In genomic region chr11:119094816-119095065, GRCh38 we compare ENCODE assay signal across 8 cellular contexts. TPM values are rescaled to one million over a fixed set of nuclear protein-coding genes. Genes with fewer than 3 reads are reported as not detected.
A peak's percentile ranks its signal among the peaks of the same experiment; 100 is the strongest.
DNase-seq lines count a peak whose midpoint lies in the region; ATAC-seq and TF ChIP-seq lines count a peak whose summit lies in the region.

No MANE protein-coding gene starts in this region.

- H3K9ac ChIP-seq in SU-DHL-6 (ENCODE audit: low read length), result peak overlapping the region; percentile 98
- H3K9ac ChIP-seq in duodenal mucosa (ENCODE audit: low read depth in 1 of 2, low read length in 2 of 2), result peak overlapping the region; percentile 80 to 84

- H3K9me3 ChIP-seq in SU-DHL-6 (ENCODE audit: insufficient read depth, low read length) (no peaks in the 10 kb centered on the region), duodenal mucosa (ENCODE audit: control insufficient read depth in 1 of 2, low read length in 2 of 2) (no peaks in the 10 kb centered on the region), lower lobe of right lung (no peaks in the 10 kb centered on the region)

- intact Hi-C loops in Calu3 (cut with micrococcal nuclease; ENCODE audit: unreplicated experiment), result no loop called here
- intact Hi-C loops in lower lobe of right lung (cut with DNase I), result no loop called here

- H2AFZ ChIP-seq in SU-DHL-6 (ENCODE audit: low read depth, low read length, severe bottlenecking), result no peak overlapping the region

- H3K27me3 Mint-ChIP-seq in Calu3 (ENCODE audit: unreplicated experiment), result no peaks in the 10 kb centered on the region
- H3K27me3 Mint-ChIP-seq in stimulated activated naive CD8-positive, alpha-beta T cell treated with anti-CD3 and anti-CD28 coated beads, Interleukin-15, amount 100 ng/mL, for 72 hours, result no peaks in the 10 kb centered on the region

- H3K4me2 ChIP-seq in SU-DHL-6 (ENCODE audit: low read depth, low read length, poor library complexity, severe bottlenecking), result peak overlapping the region; percentile 94

- H3K36me3 Mint-ChIP-seq in Calu3 (ENCODE audit: insufficient read depth, unreplicated experiment), result peaks cover 49% of the 10 kb centered on the region

- peak overlapping the region; percentile 91 for H3K4me3 Mint-ChIP-seq in Calu3 (ENCODE audit: low read depth, unreplicated experiment)
- peak overlapping the region; percentile 89 to 94 for H3K4me3 Mint-ChIP-seq in stimulated activated naive CD8-positive, alpha-beta T cell treated with anti-CD3 and anti-CD28 coated beads, Interleukin-15, amount 100 ng/mL, for 72 hours

- peaks cover 72% of the 10 kb centered on the region for H3F3A ChIP-seq in SU-DHL-6 (ENCODE audit: insufficient read depth)

- no peaks in the 10 kb centered on the region for H3K4me1 Mint-ChIP-seq in Calu3 (ENCODE audit: low read depth, unreplicated experiment)
- peaks cover 66% of the 10 kb centered on the region for H3K4me1 Mint-ChIP-seq in stimulated activated naive CD8-positive, alpha-beta T cell treated with anti-CD3 and anti-CD28 coated beads, Interleukin-15, amount 100 ng/mL, for 72 hours

- CTCF ChIA-PET in Calu3 (lab: Charles Lee), result interaction anchor here (1.0 to 1.5 kb wide), 3 partner anchors 10 to 102 kb away, joined by 3 to 5 read pairs (median 3); partner anchors contain the start of genes HMBS and VPS11

- H3K4me3 ChIP-seq in SU-DHL-6 (ENCODE audit: insufficient read depth, low read length, poor library complexity, severe bottlenecking) (peak overlapping the region; percentile 76), duodenal mucosa (ENCODE audit: low read depth in 1 of 2, low read length in 2 of 2) (peak overlapping the region; percentile 79 to 85), lower lobe of right lung (peak overlapping the region; percentile 87)

- H3K27ac ChIP-seq in SU-DHL-6 (ENCODE audit: low read depth, low read length) (peak overlapping the region; percentile 89), duodenal mucosa (ENCODE audit: low read depth, low read length) (peak overlapping the region; percentile 81), lower lobe of right lung (peak overlapping the region; percentile 94)

- H3K36me3 ChIP-seq in SU-DHL-6 (ENCODE audit: low read length) (peaks cover 28% of the 10 kb centered on the region), duodenal mucosa (ENCODE audit: control insufficient read depth in 1 of 2, insufficient read depth in 2 of 2, low read length in 2 of 2) (peaks cover 12 to 36% of the 10 kb centered on the region in 2 donors), lower lobe of right lung (peaks cover 38% of the 10 kb centered on the region)

- peak overlapping the region; percentile 90 for H3K27ac Mint-ChIP-seq in Calu3 (ENCODE audit: unreplicated experiment)
- peak overlapping the region; percentile 93 to 100 for H3K27ac Mint-ChIP-seq in stimulated activated naive CD8-positive, alpha-beta T cell treated with anti-CD3 and anti-CD28 coated beads, Interleukin-15, amount 100 ng/mL, for 72 hours

- H3K27me3 ChIP-seq in SU-DHL-6 (ENCODE audit: low read length), result no peaks in the 10 kb centered on the region
- H3K27me3 ChIP-seq in duodenal mucosa (ENCODE audit: control insufficient read depth in 1 of 2, insufficient read depth in 2 of 2, low read length in 2 of 2), result no peaks in the 10 kb centered on the region
- no peaks in the 10 kb centered on the region for H3K27me3 ChIP-seq in lower lobe of right lung (ENCODE audit: low read depth)

- H3K4me1 ChIP-seq in duodenal mucosa (ENCODE audit: control insufficient read depth in 1 of 2, insufficient read depth in 2 of 2, low read length in 2 of 2) (peaks cover 17 to 20% of the 10 kb centered on the region in 2 donors), lower lobe of right lung (peaks cover 23% of the 10 kb centered on the region)

- H3K9me2 ChIP-seq in SU-DHL-6 (replicated peaks; ENCODE audit: insufficient read depth, low read length), result no peaks in the 10 kb centered on the region

- ATAC-seq in GM19023 (IDR thresholded peaks at IDR 0.05; ENCODE audit: unreplicated experiment), result peak; percentile 45
- ATAC-seq in HG03135 (IDR thresholded peaks at IDR 0.05; ENCODE audit: unreplicated experiment), result peak; percentile 29
- ATAC-seq in lower lobe of right lung, result peak; percentile 92 to 93
- peak; percentile 49 for ATAC-seq in stimulated activated naive CD8-positive, alpha-beta T cell treated with anti-CD3 and anti-CD28 coated beads, Interleukin-15, amount 100 ng/mL, for 72 hours

- H3K79me2 ChIP-seq in SU-DHL-6 (ENCODE audit: insufficient read depth, low read length), result peaks cover 24% of the 10 kb centered on the region

- no TSS peak for BruUV-seq in Calu3 (replicated peaks; lab: Mats Ljungman, UMichigan)

- no peaks in the 10 kb centered on the region for H3K9me3 Mint-ChIP-seq in Calu3 (ENCODE audit: low read depth, unreplicated experiment)
- H3K9me3 Mint-ChIP-seq in stimulated activated naive CD8-positive, alpha-beta T cell treated with anti-CD3 and anti-CD28 coated beads, Interleukin-15, amount 100 ng/mL, for 72 hours, result no peaks in the 10 kb centered on the region

- TF ChIP-seq CTCF in Calu3 (IDR thresholded peaks at IDR 0.05; ENCODE audit: unreplicated experiment), result peak; percentile 49
- TF ChIP-seq CTCF in SU-DHL-6 (IDR thresholded peaks at IDR 0.05; ENCODE audit: insufficient read depth, low read length, poor library complexity, severe bottlenecking), result peak; percentile 60
- peak; percentile 69 for TF ChIP-seq CTCF in lower lobe of right lung (IDR thresholded peaks at IDR 0.05)

- peak; percentile 81 for DNase-seq in Calu3
- peak; percentile 92 for DNase-seq in lower lobe of right lung
- DNase-seq in stimulated activated naive CD8-positive, alpha-beta T cell treated with anti-CD3 and anti-CD28 coated beads, Interleukin-15, amount 100 ng/mL, for 72 hours, result no peak
- DNase-seq in NCI-H2196 treated with DMSO at 0.1 percent for 48 hours (lab: John Stamatoyannopoulos, UW; ENCODE audit: unreplicated experiment), result no peak

- peaks cover 4% of the 10 kb centered on the region; the same call in 1 of the 2 replicates for H4K20me1 ChIP-seq in SU-DHL-6 (ENCODE audit: low read depth, low read length)

RNA-seq across cellular contexts. Expression of gene DPAGT1, which starts 6.9 kb away (rescaled TPM):
- 46.7 and 47.6 TPM in 2 replicates for total RNA-seq in Calu3 (2022)
- 40.6 TPM for total RNA-seq in lower lobe of right lung

RNA-seq across cellular contexts. Expression of gene HMBS, which starts 10.1 kb away (rescaled TPM):
- total RNA-seq in Calu3 (2022) (35.2 and 39.6 TPM in 2 replicates), lower lobe of right lung (16.7 TPM)

RNA-seq across cellular contexts. Expression of gene C2CD2L, which starts 12.4 kb away (rescaled TPM):
- total RNA-seq in Calu3 (2022), result 7.8 and 9.5 TPM in 2 replicates
- total RNA-seq in lower lobe of right lung, result 16.5 TPM

RNA-seq across cellular contexts. Expression of gene HINFP, which starts 26.6 kb away (rescaled TPM):
- total RNA-seq in Calu3 (2022) (21.8 and 22.6 TPM in 2 replicates), lower lobe of right lung (31.0 TPM)

RNA-seq across cellular contexts. Expression of gene VPS11, which starts 27.1 kb away (rescaled TPM):
- 15.1 and 15.8 TPM in 2 replicates for total RNA-seq in Calu3 (2022)
- 45.6 TPM for total RNA-seq in lower lobe of right lung

Comparison
In these comparisons a context has a peak if more than half of its experiments do, and no peak if none do; other contexts are left out.
1. DNase-seq: peak in Calu3 (single experiment) and lower lobe of right lung (single experiment); none in stimulated activated naive CD8-positive, alpha-beta T cell treated with anti-CD3 and anti-CD28 coated beads, Interleukin-15, amount 100 ng/mL, for 72 hours (0 of 2) and NCI-H2196 treated with DMSO at 0.1 percent for 48 hours (single experiment).
2. ATAC-seq: peak in every context shown above with its lines; median percentile 92 in lower lobe of right lung; 49 in stimulated activated naive CD8-positive, alpha-beta T cell treated with anti-CD3 and anti-CD28 coated beads, Interleukin-15, amount 100 ng/mL, for 72 hours; 45 in GM19023; 29 in HG03135.
3. Peak in every context shown above with its lines, with median percentiles within 50 percentile points of each other: CTCF ChIP-seq, H3K27ac ChIP-seq and H3K4me3 ChIP-seq.